14 cellular contexts compared by ENCODE assay signal in the genomic region with DNA sequence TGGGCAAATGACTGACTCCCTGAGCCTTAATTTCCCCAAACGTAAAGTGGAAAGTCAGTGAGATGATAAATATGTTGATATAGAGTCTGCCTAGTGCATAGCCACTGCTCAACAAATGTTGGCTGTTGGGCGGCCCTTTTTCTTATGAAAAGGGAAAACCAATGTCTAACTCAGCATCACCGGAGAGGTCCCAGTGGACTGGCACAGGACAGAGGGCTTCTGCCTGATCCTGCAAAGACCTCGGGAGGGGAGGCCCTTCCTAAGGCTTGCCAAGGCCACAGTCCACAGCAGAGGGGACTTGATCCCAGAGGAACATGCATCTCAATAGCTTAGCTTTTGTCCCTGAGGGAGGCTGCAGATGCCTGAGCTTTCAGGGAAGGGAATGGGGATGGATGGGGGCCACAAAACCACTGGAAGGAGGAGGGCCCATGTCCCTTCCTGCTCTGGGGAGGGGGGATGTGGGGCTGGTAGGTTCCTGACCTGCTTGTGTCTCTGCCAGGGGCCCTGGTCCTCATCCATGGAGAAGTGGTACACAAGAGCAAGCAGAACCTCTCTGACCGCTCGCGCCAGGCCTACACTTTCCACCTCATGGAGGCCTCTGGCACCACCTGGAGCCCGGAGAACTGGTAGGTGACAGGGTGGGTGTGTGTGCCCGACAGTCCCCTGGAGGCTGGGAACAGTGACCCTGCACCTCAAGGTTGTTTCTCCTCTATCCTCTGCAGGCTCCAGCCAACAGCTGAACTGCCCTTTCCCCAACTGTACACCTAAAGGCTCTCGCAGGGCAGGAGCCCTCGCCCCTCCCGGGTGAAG. TPM values are rescaled to one million over a fixed set of nuclear protein-coding genes. Genes with fewer than 3 reads are reported as not detected.
DNase-seq lines count a peak whose midpoint lies in the region; ATAC-seq, FAIRE-seq and TF ChIP-seq lines count a peak whose summit lies in the region.
"Had no signal": no experiment of that assay in that cellular context is flagged by ENCODE, and none has a peak within 500 bp of the region (broad histone marks: within the 10 kb centered on the region; RNA-seq: fewer than 3 reads in every experiment).

No MANE protein-coding gene starts in this region.

- no peak overlapping the region for H3K4me2 ChIP-seq in HepG2 (ENCODE audit: low read depth, low read length)

- intact Hi-C loops in HepG2 (cut with micrococcal nuclease; ENCODE audit: unreplicated experiment) (no loop called here), right lobe of liver (cut with DNase I) (no loop called here), sigmoid colon (cut with DNase I) (no loop called here)

- no peaks in the 10 kb centered on the region for H3K27me3 ChIP-seq in HepG2 (ENCODE audit: control insufficient read depth in 1 of 2, insufficient read depth in 2 of 2, low read length in 2 of 2)
- no peaks in the 10 kb centered on the region for H3K27me3 ChIP-seq in right lobe of liver
- no peaks in the 10 kb centered on the region for H3K27me3 ChIP-seq in sigmoid colon
- H3K27me3 ChIP-seq: ovary had no signal

- TF ChIP-seq CTCF in HepG2 (CRISPR knock-in tag; IDR thresholded peaks at IDR 0.05) (no peak), right lobe of liver (IDR thresholded peaks at IDR 0.05) (no peak), sigmoid colon (IDR thresholded peaks at IDR 0.05) (no peak), glutamatergic neuron (IDR thresholded peaks at IDR 0.05; ENCODE audit: partially characterized antibody, unreplicated experiment) (no peak)

- peaks cover 12% of the 10 kb centered on the region for H3K27me3 Mint-ChIP-seq in glutamatergic neuron (ENCODE audit: unreplicated experiment)
- H3K27me3 Mint-ChIP-seq in activated CD8-positive, alpha-beta T cell treated with anti-CD3 and anti-CD28 coated beads, Interleukin-2, amount 10 ng/mL, durations not matched to agents 7 days and 5 days (ENCODE audit: low read depth), result no peaks in the 10 kb centered on the region
- H3K27me3 Mint-ChIP-seq: activated naive CD8-positive, alpha-beta T cell; activated T-cell treated with anti-CD3 and anti-CD28 coated beads, Interleukin-2, amount 50 U/mL, for 24 hours had no signal

- H3K36me3 ChIP-seq in HepG2 (replicated peaks in 1 of 2; ENCODE audit: control insufficient read depth in 1 of 2, insufficient read depth in 2 of 2, low read length in 2 of 2) (peaks cover 0 to 2% of the 10 kb centered on the region in 2 experiments; a peak in 1 of 5 replicates), right lobe of liver (peaks cover 0 to 11% (median 0%) of the 10 kb centered on the region in 4 donors), sigmoid colon (peaks cover 0 to 37% (median 4%) of the 10 kb centered on the region in 4 donors)
- H3K36me3 ChIP-seq: ovary had no signal

- WGBS in HepG2 (ENCODE audit: low lambda C conversion rate), result 97% methylated on average over 9 of the region's 12 CpGs
- WGBS in right lobe of liver (ENCODE audit: insufficient coverage, low coverage, low lambda C conversion rate, missing lambda C conversion rate), result 75% methylated on average over 5 of the region's 12 CpGs
- WGBS in sigmoid colon, 2 donors, result 91 to 94% methylated on average over 12 of the region's 12 CpGs

- CTCF ChIA-PET in HepG2 (lab: Yijun Ruan, JAX; ENCODE audit: low intra/inter-chr PET ratio, low total read pairs), result interaction anchor here (1.1 kb wide), 1 partner anchor 14 kb away, joined by 3 read pairs; no protein-coding TSS in a partner anchor
- CTCF ChIA-PET in activated CD8-positive, alpha-beta T cell treated with anti-CD3 and anti-CD28 coated beads, Interleukin-2, amount 10 ng/mL, durations not matched to agents 7 days and 5 days (lab: Charles Lee), result interaction anchor here (1.5 to 2.6 kb wide), 2 partner anchors 13 kb away, joined by 3 to 8 read pairs; no protein-coding TSS in a partner anchor

- TF ChIP-seq POLR2A in HepG2 (IDR thresholded peaks at IDR 0.05; ENCODE audit: insufficient read depth in 1 of 2, low read depth in 2 of 2, low read length in 2 of 2) (no peak), right lobe of liver (IDR thresholded peaks at IDR 0.05) (no peak), sigmoid colon (IDR thresholded peaks at IDR 0.05) (no peak)

- no peak for FAIRE-seq in HepG2 (lab: Jason Lieb, UNC)

- no peak overlapping the region for H3K27ac Mint-ChIP-seq in glutamatergic neuron (ENCODE audit: unreplicated experiment)
- no peak overlapping the region for H3K27ac Mint-ChIP-seq in activated CD8-positive, alpha-beta T cell treated with anti-CD3 and anti-CD28 coated beads, Interleukin-2, amount 10 ng/mL, durations not matched to agents 7 days and 5 days
- H3K27ac Mint-ChIP-seq: activated naive CD8-positive, alpha-beta T cell; activated T-cell treated with anti-CD3 and anti-CD28 coated beads, Interleukin-2, amount 50 U/mL, for 24 hours; CD8-positive, alpha-beta T cell had no signal

- peaks cover 4% of the 10 kb centered on the region for H3K4me1 Mint-ChIP-seq in glutamatergic neuron (ENCODE audit: low read depth, unreplicated experiment)
- peaks cover 7% of the 10 kb centered on the region for H3K4me1 Mint-ChIP-seq in activated CD8-positive, alpha-beta T cell treated with anti-CD3 and anti-CD28 coated beads, Interleukin-2, amount 10 ng/mL, durations not matched to agents 7 days and 5 days (ENCODE audit: low read depth)

- no peak overlapping the region for H3K9ac ChIP-seq in HepG2 (ENCODE audit: insufficient read depth, low read depth, low read length)

- H3K9me3 Mint-ChIP-seq in glutamatergic neuron (ENCODE audit: unreplicated experiment), result peaks cover 6% of the 10 kb centered on the region
- H3K9me3 Mint-ChIP-seq in activated CD8-positive, alpha-beta T cell treated with anti-CD3 and anti-CD28 coated beads, Interleukin-2, amount 10 ng/mL, durations not matched to agents 7 days and 5 days (ENCODE audit: insufficient read depth), result no peaks in the 10 kb centered on the region
- H3K9me3 Mint-ChIP-seq: activated T-cell treated with anti-CD3 and anti-CD28 coated beads, Interleukin-2, amount 50 U/mL, for 24 hours; CD8-positive, alpha-beta T cell had no signal

- in situ Hi-C loops in HepG2 (cut with HindIII; ENCODE audit: extremely low pct_ligation_motif_present, low pct_unique_long_range_greater_than_20kb), result no loop called here

- peaks cover 7% of the 10 kb centered on the region for H3K79me2 ChIP-seq in HepG2 (ENCODE audit: insufficient read depth, low read length)

- DNase-seq in HepG2 (ENCODE audit: low spot score), result no peak
- no peak for DNase-seq in right lobe of liver
- peak; percentile 42 for DNase-seq in sigmoid colon
- no peak for DNase-seq in glutamatergic neuron
- no peak for DNase-seq in activated CD8-positive, alpha-beta T cell treated with anti-CD3 and anti-CD28 coated beads, Interleukin-2, amount 10 ng/mL, durations not matched to agents 7 days and 5 days
- DNase-seq in activated effector memory CD4-positive, alpha-beta T cell treated with Interleukin-2 at 50 U/mL for 16 hours, result no peak
- DNase-seq: ACHN; activated CD4-positive, alpha-beta T cell treated with anti-CD3 and anti-CD28 coated beads, Interleukin-2, amount 50 U/mL, for 4 hours; activated T-cell treated with anti-CD3 and anti-CD28 coated beads, Interleukin-2, amount 50 U/mL, for 24 hours; CD8-positive, alpha-beta T cell; DMS79 treated with DMSO at 0.1 percent for 48 hours; NCI-H1436 had no signal

- H3K9me3 ChIP-seq in HepG2 (ENCODE audit: low read length) (no peaks in the 10 kb centered on the region), right lobe of liver (no peaks in the 10 kb centered on the region), sigmoid colon (no peaks in the 10 kb centered on the region)
- H3K9me3 ChIP-seq: ovary had no signal

- H3K4me1 ChIP-seq in HepG2 (ENCODE audit: insufficient read depth, low read length) (peaks cover 49% of the 10 kb centered on the region), right lobe of liver (peaks cover 0 to 7% (median 0%) of the 10 kb centered on the region in 4 donors), sigmoid colon (peaks cover 0 to 14% (median 2%) of the 10 kb centered on the region in 4 donors)

- ATAC-seq in HepG2 (peak; percentile 9; the same call in 2 of the 3 replicates), right lobe of liver (no peak)
- ATAC-seq in activated CD8-positive, alpha-beta T cell treated with anti-CD3 and anti-CD28 coated beads, Interleukin-2, amount 10 ng/mL, durations not matched to agents 7 days and 5 days, result no peak
- ATAC-seq: CD8-positive, alpha-beta T cell had no signal

- H4K20me1 ChIP-seq in HepG2 (ENCODE audit: insufficient read depth, low read length), result no peaks in the 10 kb centered on the region

- no TSS peak for BruUV-seq in HepG2 (replicated peaks; lab: Mats Ljungman, UMichigan)

- no peak for TF ChIP-seq EP300 in HepG2 (IDR thresholded peaks at IDR 0.05; ENCODE audit: low read depth in 2 of 2, low read length in 2 of 2)
- TF ChIP-seq EP300 in HepG2 (CRISPR knock-in tag; IDR thresholded peaks at IDR 0.05; ENCODE audit: borderline replicate concordance), result no peak
- TF ChIP-seq EP300 in sigmoid colon (IDR thresholded peaks at IDR 0.05), result no peak

- H3K4me3 Mint-ChIP-seq in glutamatergic neuron (ENCODE audit: unreplicated experiment), result no peak overlapping the region
- no peak overlapping the region for H3K4me3 Mint-ChIP-seq in activated CD8-positive, alpha-beta T cell treated with anti-CD3 and anti-CD28 coated beads, Interleukin-2, amount 10 ng/mL, durations not matched to agents 7 days and 5 days
- H3K4me3 Mint-ChIP-seq: activated naive CD8-positive, alpha-beta T cell; activated T-cell treated with anti-CD3 and anti-CD28 coated beads, Interleukin-2, amount 50 U/mL, for 24 hours; CD8-positive, alpha-beta T cell had no signal

- H3K27ac ChIP-seq in HepG2 (ENCODE audit: extremely low read length, insufficient read depth, low read length) (peak overlapping the region; percentile 20), right lobe of liver (no peak overlapping the region), sigmoid colon (peak overlapping the region in 3 of 4 donors; percentile 23 to 30 (median 28))
- H3K27ac ChIP-seq: ovary had no signal

- H3K4me3 ChIP-seq in HepG2 (replicated peaks in 1 of 3; ENCODE audit: insufficient read depth in 1 of 3, low read depth in 2 of 3, low read length in 3 of 3) (no peak overlapping the region), right lobe of liver (no peak overlapping the region), sigmoid colon (no peak overlapping the region)
- H3K4me3 ChIP-seq: ovary had no signal

- H2AFZ ChIP-seq in HepG2 (ENCODE audit: low read length), result no peak overlapping the region

- H3K36me3 Mint-ChIP-seq in glutamatergic neuron (ENCODE audit: unreplicated experiment), result no peaks in the 10 kb centered on the region
- peaks cover 7% of the 10 kb centered on the region for H3K36me3 Mint-ChIP-seq in activated CD8-positive, alpha-beta T cell treated with anti-CD3 and anti-CD28 coated beads, Interleukin-2, amount 10 ng/mL, durations not matched to agents 7 days and 5 days (ENCODE audit: low read depth)

- TF ChIP-seq RAD21 in HepG2 (CRISPR knock-in tag; IDR thresholded peaks at IDR 0.05), result no peak

- POLR2A ChIA-PET in HepG2 (lab: Yijun Ruan, JAX), result no interaction called here
- POLR2A ChIA-PET in activated CD8-positive, alpha-beta T cell treated with anti-CD3 and anti-CD28 coated beads, Interleukin-2, amount 10 ng/mL, durations not matched to agents 7 days and 5 days (lab: Charles Lee), result no interaction called here

RNA-seq across cellular contexts. Expression of a gene that starts 6.3 kb away (rescaled TPM):
- 10.3 and 18.7 TPM in 2 replicates for total RNA-seq in HepG2 (2016; rRNA removed; fragmentation: Illumina TruSeq; extraction: Trizol)
- 3.1 and 3.7 TPM in 2 replicates for total RNA-seq in HepG2 (2016; cell fraction: cytosol; rRNA removed; fragmentation: Illumina TruSeq; extraction: Trizol; ENCODE audit: low read depth)
- 11.0 and 19.4 TPM in 2 replicates for total RNA-seq in HepG2 (2016; cell fraction: insoluble cytoplasmic fraction; rRNA removed; fragmentation: Illumina TruSeq; extraction: Trizol)
- total RNA-seq in HepG2 (2016; cell fraction: membrane; rRNA removed; fragmentation: Illumina TruSeq; extraction: Trizol), result 7.5 and 9.2 TPM in 2 replicates
- 18.0 and 18.2 TPM in 2 replicates for total RNA-seq in HepG2 (2016; cell fraction: nucleus; rRNA removed; fragmentation: Illumina TruSeq; extraction: Trizol)
- 15.4 and 19.2 TPM in 2 replicates for polyA plus RNA-seq in HepG2 (2011; rRNA removed)
- polyA plus RNA-seq in HepG2 (2011; cell fraction: cytosol; rRNA removed), result 20.0 and 23.0 TPM in 2 replicates
- polyA plus RNA-seq in HepG2 (2011; cell fraction: nucleus; rRNA removed), result 7.1 TPM in 2 replicates
- 10.1 and 10.3 TPM in 2 replicates for polyA plus RNA-seq in HepG2 (2012)
- polyA plus RNA-seq in HepG2 (2016; cell fraction: cytosol; fragmentation: Illumina TruSeq; extraction: Trizol; ENCODE audit: low read depth), result 2.6 and 4.0 TPM in 2 replicates
- 10.6 and 11.1 TPM in 2 replicates for polyA plus RNA-seq in HepG2 (2016; cell fraction: insoluble cytoplasmic fraction; fragmentation: Illumina TruSeq; extraction: Trizol; ENCODE audit: low read depth)
- polyA plus RNA-seq in HepG2 (2016; cell fraction: membrane; fragmentation: Illumina TruSeq; extraction: Trizol; ENCODE audit: low read depth), result 5.2 and 6.9 TPM in 2 replicates
- 23.1 and 24.2 TPM in 2 replicates for polyA plus RNA-seq in HepG2 (2016; cell fraction: nucleus; fragmentation: Illumina TruSeq; extraction: Trizol; ENCODE audit: insufficient read depth, low read depth)
- polyA minus RNA-seq in HepG2 (2011; rRNA and poly(A)+ RNA removed; ENCODE audit: low replicate concordance), result 61.1 and 98.9 TPM in 2 replicates
- polyA minus RNA-seq in HepG2 (2011; cell fraction: cytosol; rRNA and poly(A)+ RNA removed), result 10.9 and 12.8 TPM in 2 replicates
- 16.7 and 17.8 TPM in 2 replicates for polyA minus RNA-seq in HepG2 (2011; cell fraction: nucleus; rRNA and poly(A)+ RNA removed)
- total RNA-seq in right lobe of liver, result 10 to 100 TPM in 2 of 6 experiments, 1 to 10 TPM in 4; 6.6 to 17.3 (median 8.4) TPM
- 10 to 100 TPM in 1 of 4 donors, 1 to 10 TPM in 3; 6.2 to 11.4 (median 9.3) TPM for total RNA-seq in sigmoid colon
- 10 to 100 TPM in 1 of 3 donors, 1 to 10 TPM in 2; 2.4 to 11.1 (median 3.5) TPM for polyA plus RNA-seq in sigmoid colon
- 16.6 TPM for total RNA-seq in glutamatergic neuron (ENCODE audit: unreplicated experiment)
- 1 to 10 TPM; 7.9 to 8.7 TPM for total RNA-seq in activated CD8-positive, alpha-beta T cell treated with anti-CD3 and anti-CD28 coated beads, Interleukin-2, amount 10 ng/mL, durations not matched to agents 7 days and 5 days

RNA-seq across cellular contexts. Expression of a gene that starts 6.3 kb away (rescaled TPM):
- total RNA-seq in HepG2 (2016; rRNA removed; fragmentation: Illumina TruSeq; extraction: Trizol), result 38.5 and 54.1 TPM in 2 replicates
- total RNA-seq in HepG2 (2016; cell fraction: cytosol; rRNA removed; fragmentation: Illumina TruSeq; extraction: Trizol; ENCODE audit: low read depth), result 8.2 and 12.6 TPM in 2 replicates
- 35.5 and 47.1 TPM in 2 replicates for total RNA-seq in HepG2 (2016; cell fraction: insoluble cytoplasmic fraction; rRNA removed; fragmentation: Illumina TruSeq; extraction: Trizol)
- total RNA-seq in HepG2 (2016; cell fraction: membrane; rRNA removed; fragmentation: Illumina TruSeq; extraction: Trizol), result 10.3 and 12.4 TPM in 2 replicates
- 52.4 and 56.0 TPM in 2 replicates for total RNA-seq in HepG2 (2016; cell fraction: nucleus; rRNA removed; fragmentation: Illumina TruSeq; extraction: Trizol)
- polyA plus RNA-seq in HepG2 (2011; rRNA removed), result 28.0 and 31.5 TPM in 2 replicates
- 30.7 and 31.2 TPM in 2 replicates for polyA plus RNA-seq in HepG2 (2011; cell fraction: cytosol; rRNA removed)
- 80.5 and 92.3 TPM in 2 replicates for polyA plus RNA-seq in HepG2 (2011; cell fraction: nucleus; rRNA removed)
- polyA plus RNA-seq in HepG2 (2012), result 31.1 and 32.6 TPM in 2 replicates
- 1.6 and 2.1 TPM in 2 replicates for polyA plus RNA-seq in HepG2 (2016; cell fraction: cytosol; fragmentation: Illumina TruSeq; extraction: Trizol; ENCODE audit: low read depth)
- polyA plus RNA-seq in HepG2 (2016; cell fraction: insoluble cytoplasmic fraction; fragmentation: Illumina TruSeq; extraction: Trizol; ENCODE audit: low read depth), result 27.2 and 38.0 TPM in 2 replicates
- polyA plus RNA-seq in HepG2 (2016; cell fraction: membrane; fragmentation: Illumina TruSeq; extraction: Trizol; ENCODE audit: low read depth), result 3.8 and 4.7 TPM in 2 replicates
- polyA plus RNA-seq in HepG2 (2016; cell fraction: nucleus; fragmentation: Illumina TruSeq; extraction: Trizol; ENCODE audit: insufficient read depth, low read depth), result 55.8 and 60.8 TPM in 2 replicates
- 177 and 560 TPM in 2 replicates for polyA minus RNA-seq in HepG2 (2011; rRNA and poly(A)+ RNA removed; ENCODE audit: low replicate concordance)
- 51.6 and 71.1 TPM in 2 replicates for polyA minus RNA-seq in HepG2 (2011; cell fraction: cytosol; rRNA and poly(A)+ RNA removed)
- 71.8 and 93.1 TPM in 2 replicates for polyA minus RNA-seq in HepG2 (2011; cell fraction: nucleus; rRNA and poly(A)+ RNA removed)
- total RNA-seq in right lobe of liver, result 10 to 100 TPM; 10.5 to 18.7 (median 15.6) TPM
- total RNA-seq in sigmoid colon, result 10 to 100 TPM; 16.6 to 28.8 (median 24.6) TPM
- polyA plus RNA-seq in sigmoid colon, result 10 to 100 TPM in 1 of 3 donors, 1 to 10 TPM in 2; 3.7 to 21.3 (median 5.4) TPM
- 63.6 TPM for total RNA-seq in glutamatergic neuron (ENCODE audit: unreplicated experiment)
- 10 to 100 TPM; 83.8 to 85.2 TPM for total RNA-seq in activated CD8-positive, alpha-beta T cell treated with anti-CD3 and anti-CD28 coated beads, Interleukin-2, amount 10 ng/mL, durations not matched to agents 7 days and 5 days

RNA-seq across cellular contexts. Expression of a gene that starts 20.4 kb away (rescaled TPM):
- 10.6 and 12.3 TPM in 2 replicates for total RNA-seq in HepG2 (2016; rRNA removed; fragmentation: Illumina TruSeq; extraction: Trizol)
- 3.5 and 4.7 TPM in 2 replicates for total RNA-seq in HepG2 (2016; cell fraction: cytosol; rRNA removed; fragmentation: Illumina TruSeq; extraction: Trizol; ENCODE audit: low read depth)
- total RNA-seq in HepG2 (2016; cell fraction: insoluble cytoplasmic fraction; rRNA removed; fragmentation: Illumina TruSeq; extraction: Trizol), result 10.3 and 13.2 TPM in 2 replicates
- total RNA-seq in HepG2 (2016; cell fraction: membrane; rRNA removed; fragmentation: Illumina TruSeq; extraction: Trizol), result 4.2 and 5.2 TPM in 2 replicates
- total RNA-seq in HepG2 (2016; cell fraction: nucleus; rRNA removed; fragmentation: Illumina TruSeq; extraction: Trizol), result 5.8 and 8.2 TPM in 2 replicates
- 19.6 and 25.3 TPM in 2 replicates for polyA plus RNA-seq in HepG2 (2011; rRNA removed)
- 12.8 and 20.7 TPM in 2 replicates for polyA plus RNA-seq in HepG2 (2011; cell fraction: cytosol; rRNA removed)
- polyA plus RNA-seq in HepG2 (2011; cell fraction: nucleus; rRNA removed), result 28.7 and 34.3 TPM in 2 replicates
- 9.6 and 13.5 TPM in 2 replicates for polyA plus RNA-seq in HepG2 (2012)
- 7.3 and 8.5 TPM in 2 replicates for polyA plus RNA-seq in HepG2 (2016; cell fraction: cytosol; fragmentation: Illumina TruSeq; extraction: Trizol; ENCODE audit: low read depth)
- 21.0 and 23.6 TPM in 2 replicates for polyA plus RNA-seq in HepG2 (2016; cell fraction: insoluble cytoplasmic fraction; fragmentation: Illumina TruSeq; extraction: Trizol; ENCODE audit: low read depth)
- polyA plus RNA-seq in HepG2 (2016; cell fraction: membrane; fragmentation: Illumina TruSeq; extraction: Trizol; ENCODE audit: low read depth), result 8.2 and 8.9 TPM in 2 replicates
- 16.5 and 23.5 TPM in 2 replicates for polyA plus RNA-seq in HepG2 (2016; cell fraction: nucleus; fragmentation: Illumina TruSeq; extraction: Trizol; ENCODE audit: insufficient read depth, low read depth)
- 0.89 and 32.1 TPM in 2 replicates for polyA minus RNA-seq in HepG2 (2011; rRNA and poly(A)+ RNA removed; ENCODE audit: low replicate concordance)
- 12.7 and 13.2 TPM in 2 replicates for polyA minus RNA-seq in HepG2 (2011; cell fraction: cytosol; rRNA and poly(A)+ RNA removed)
- 10.7 and 15.2 TPM in 2 replicates for polyA minus RNA-seq in HepG2 (2011; cell fraction: nucleus; rRNA and poly(A)+ RNA removed)
- 10 to 100 TPM; 14.0 to 69.7 (median 38.2) TPM for total RNA-seq in right lobe of liver
- total RNA-seq in sigmoid colon, result 10 to 100 TPM; 15.5 to 30.5 (median 20.1) TPM
- 10 to 100 TPM in 1 of 3 donors, 1 to 10 TPM in 2; 1.6 to 13.2 (median 8.1) TPM for polyA plus RNA-seq in sigmoid colon
- total RNA-seq in glutamatergic neuron (ENCODE audit: unreplicated experiment), result 4.4 TPM
- under 1 TPM; 0.55 to 0.68 TPM for total RNA-seq in activated CD8-positive, alpha-beta T cell treated with anti-CD3 and anti-CD28 coated beads, Interleukin-2, amount 10 ng/mL, durations not matched to agents 7 days and 5 days

RNA-seq across cellular contexts. Expression of a gene that starts 59.2 kb away (rescaled TPM):
- total RNA-seq in HepG2 (2016; rRNA removed; fragmentation: Illumina TruSeq; extraction: Trizol), result 10.0 and 16.1 TPM in 2 replicates
- 3.1 and 3.7 TPM in 2 replicates for total RNA-seq in HepG2 (2016; cell fraction: cytosol; rRNA removed; fragmentation: Illumina TruSeq; extraction: Trizol; ENCODE audit: low read depth)
- total RNA-seq in HepG2 (2016; cell fraction: insoluble cytoplasmic fraction; rRNA removed; fragmentation: Illumina TruSeq; extraction: Trizol), result 8.4 and 15.9 TPM in 2 replicates
- 12.4 and 13.1 TPM in 2 replicates for total RNA-seq in HepG2 (2016; cell fraction: membrane; rRNA removed; fragmentation: Illumina TruSeq; extraction: Trizol)
- total RNA-seq in HepG2 (2016; cell fraction: nucleus; rRNA removed; fragmentation: Illumina TruSeq; extraction: Trizol), result 13.9 and 14.0 TPM in 2 replicates
- polyA plus RNA-seq in HepG2 (2011; rRNA removed), result 40.6 and 44.8 TPM in 2 replicates
- polyA plus RNA-seq in HepG2 (2011; cell fraction: cytosol; rRNA removed), result 38.4 and 46.2 TPM in 2 replicates
- polyA plus RNA-seq in HepG2 (2011; cell fraction: nucleus; rRNA removed), result 29.0 and 30.1 TPM in 2 replicates
- polyA plus RNA-seq in HepG2 (2012), result 15.7 and 19.9 TPM in 2 replicates
- polyA plus RNA-seq in HepG2 (2016; cell fraction: cytosol; fragmentation: Illumina TruSeq; extraction: Trizol; ENCODE audit: low read depth), result 2.4 and 2.7 TPM in 2 replicates
- polyA plus RNA-seq in HepG2 (2016; cell fraction: insoluble cytoplasmic fraction; fragmentation: Illumina TruSeq; extraction: Trizol; ENCODE audit: low read depth), result 9.1 and 10.7 TPM in 2 replicates
- 9.0 and 9.9 TPM in 2 replicates for polyA plus RNA-seq in HepG2 (2016; cell fraction: membrane; fragmentation: Illumina TruSeq; extraction: Trizol; ENCODE audit: low read depth)
- polyA plus RNA-seq in HepG2 (2016; cell fraction: nucleus; fragmentation: Illumina TruSeq; extraction: Trizol; ENCODE audit: insufficient read depth, low read depth), result 19.9 and 20.5 TPM in 2 replicates
- 77.3 and 88.9 TPM in 2 replicates for polyA minus RNA-seq in HepG2 (2011; rRNA and poly(A)+ RNA removed; ENCODE audit: low replicate concordance)
- polyA minus RNA-seq in HepG2 (2011; cell fraction: cytosol; rRNA and poly(A)+ RNA removed), result 24.8 and 26.8 TPM in 2 replicates
- 14.4 TPM in 2 replicates for polyA minus RNA-seq in HepG2 (2011; cell fraction: nucleus; rRNA and poly(A)+ RNA removed)
- 10 to 100 TPM in 5 of 6 experiments, 1 to 10 TPM in 1; 8.6 to 46.1 (median 22.1) TPM for total RNA-seq in right lobe of liver
- total RNA-seq in sigmoid colon, result 10 to 100 TPM; 26.0 to 59.5 (median 37.4) TPM
- polyA plus RNA-seq in sigmoid colon, result 10 to 100 TPM in 1 of 3 donors, 1 to 10 TPM in 2; 4.8 to 25.2 (median 8.8) TPM
- total RNA-seq in glutamatergic neuron (ENCODE audit: unreplicated experiment), result 93.0 TPM
- 10 to 100 TPM; 26.1 to 27.2 TPM for total RNA-seq in activated CD8-positive, alpha-beta T cell treated with anti-CD3 and anti-CD28 coated beads, Interleukin-2, amount 10 ng/mL, durations not matched to agents 7 days and 5 days

RNA-seq across cellular contexts. Expression of a gene that starts 59.4 kb away (rescaled TPM):
- total RNA-seq in HepG2 (2016; rRNA removed; fragmentation: Illumina TruSeq; extraction: Trizol), result 5.6 and 9.2 TPM in 2 replicates
- total RNA-seq in HepG2 (2016; cell fraction: cytosol; rRNA removed; fragmentation: Illumina TruSeq; extraction: Trizol; ENCODE audit: low read depth), result 2.0 and 2.8 TPM in 2 replicates
- total RNA-seq in HepG2 (2016; cell fraction: insoluble cytoplasmic fraction; rRNA removed; fragmentation: Illumina TruSeq; extraction: Trizol), result 6.1 and 10.3 TPM in 2 replicates
- total RNA-seq in HepG2 (2016; cell fraction: membrane; rRNA removed; fragmentation: Illumina TruSeq; extraction: Trizol), result 3.5 and 4.0 TPM in 2 replicates
- total RNA-seq in HepG2 (2016; cell fraction: nucleus; rRNA removed; fragmentation: Illumina TruSeq; extraction: Trizol), result 13.5 and 14.4 TPM in 2 replicates
- polyA plus RNA-seq in HepG2 (2011; rRNA removed), result 46.5 and 58.4 TPM in 2 replicates
- polyA plus RNA-seq in HepG2 (2011; cell fraction: cytosol; rRNA removed), result 22.3 and 28.7 TPM in 2 replicates
- 274 and 317 TPM in 2 replicates for polyA plus RNA-seq in HepG2 (2011; cell fraction: nucleus; rRNA removed)
- polyA plus RNA-seq in HepG2 (2012), result 22.3 and 32.9 TPM in 2 replicates
- 1.4 and 1.9 TPM in 2 replicates for polyA plus RNA-seq in HepG2 (2016; cell fraction: cytosol; fragmentation: Illumina TruSeq; extraction: Trizol; ENCODE audit: low read depth)
- polyA plus RNA-seq in HepG2 (2016; cell fraction: insoluble cytoplasmic fraction; fragmentation: Illumina TruSeq; extraction: Trizol; ENCODE audit: low read depth), result 4.9 and 6.1 TPM in 2 replicates
- polyA plus RNA-seq in HepG2 (2016; cell fraction: membrane; fragmentation: Illumina TruSeq; extraction: Trizol; ENCODE audit: low read depth), result 1.7 and 2.4 TPM in 2 replicates
- polyA plus RNA-seq in HepG2 (2016; cell fraction: nucleus; fragmentation: Illumina TruSeq; extraction: Trizol; ENCODE audit: insufficient read depth, low read depth), result 34.5 and 36.6 TPM in 2 replicates
- polyA minus RNA-seq in HepG2 (2011; rRNA and poly(A)+ RNA removed; ENCODE audit: low replicate concordance), result 38.2 and 47.2 TPM in 2 replicates
- polyA minus RNA-seq in HepG2 (2011; cell fraction: cytosol; rRNA and poly(A)+ RNA removed), result 9.3 and 15.4 TPM in 2 replicates
- polyA minus RNA-seq in HepG2 (2011; cell fraction: nucleus; rRNA and poly(A)+ RNA removed), result 48.0 and 50.7 TPM in 2 replicates
- 10 to 100 TPM in 4 of 6 experiments, 1 to 10 TPM in 2; 7.2 to 12.7 (median 10.4) TPM for total RNA-seq in right lobe of liver
- total RNA-seq in sigmoid colon, result 1 to 10 TPM; 3.9 to 8.0 (median 5.2) TPM
- 1 to 10 TPM in 1 of 3 donors, under 1 TPM in 2; 0.60 to 4.5 (median 0.92) TPM for polyA plus RNA-seq in sigmoid colon
- 19.5 TPM for total RNA-seq in glutamatergic neuron (ENCODE audit: unreplicated experiment)
- 10 to 100 TPM; 12.6 to 13.0 TPM for total RNA-seq in activated CD8-positive, alpha-beta T cell treated with anti-CD3 and anti-CD28 coated beads, Interleukin-2, amount 10 ng/mL, durations not matched to agents 7 days and 5 days

Comparison
In these comparisons a context has a peak if more than half of its experiments do, and no peak if none do; other contexts are left out.
1. H3K27ac ChIP-seq: peak in HepG2 (single experiment) and sigmoid colon (3 of 4); none in right lobe of liver (0 of 3).